In the genomic region with DNA sequence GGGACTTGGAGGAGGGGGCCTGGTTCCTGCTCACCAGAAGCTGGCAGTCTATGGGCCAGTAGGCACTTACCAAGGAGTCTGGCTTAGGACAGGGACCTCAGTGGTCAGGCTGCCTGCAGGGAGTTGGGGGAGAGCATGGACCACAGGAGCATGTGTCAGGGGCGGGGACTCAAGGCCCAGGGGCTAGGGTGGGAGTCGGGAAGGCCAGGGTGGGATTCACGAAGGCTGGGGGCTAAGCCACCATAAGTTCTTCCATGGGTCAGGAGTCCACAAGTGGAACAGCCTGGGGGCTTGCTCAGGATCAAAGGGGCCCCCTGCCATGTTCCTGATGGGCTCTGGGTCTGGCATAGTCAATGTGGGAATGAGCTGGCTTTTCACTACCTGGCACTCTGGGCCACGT, we compare ENCODE assay signal across 20 cellular contexts. TPM values are rescaled to one million over a fixed set of nuclear protein-coding genes. Genes with fewer than 3 reads are reported as not detected.
"Had no signal": no experiment of that assay in that cellular context is flagged by ENCODE, and none has a peak within 500 bp of the region (broad histone marks: within the 10 kb centered on the region; RNA-seq: fewer than 3 reads in every experiment).

No MANE protein-coding gene starts in this region.

- H3K9me3 ChIP-seq: MG63, SK-N-SH had no signal

- H3K27me3 ChIP-seq: MG63 had no signal

- H3K4me2 ChIP-seq: SK-N-SH had no signal

- H3K4me3 ChIP-seq: MG63 had no signal

- DNase-seq: IMR-90, Karpas-422, KG1, MG63, NCI-H1092, NCI-H1105 treated with DMSO at 0.1 percent for 48 hours, NCI-H1417 treated with DMSO at 0.1 percent for 48 hours, NCI-H1694 treated with DMSO at 0.1 percent for 48 hours, NCI-H1930, NCI-H2081, NCI-H2107, NCI-H2227 treated with DMSO at 0.1 percent for 48 hours, NCI-H526 treated with DMSO at 0.1 percent for 48 hours, NCI-H774, PC-3, SHP77, SK-N-SH, SW 1271 had no signal

- H3K27ac ChIP-seq: RWPE1 had no signal

- H3K9ac ChIP-seq: SK-N-SH had no signal

- H3K36me3 ChIP-seq: MG63 had no signal

RNA-seq across cellular contexts. Expression of a gene that starts 11.5 kb away (rescaled TPM):
- total RNA-seq: IMR-90, NCI-H460, PC-3 had no signal
- polyA plus RNA-seq: IMR-90 had no signal
